Comparison of ENCODE assay signal across 8 cellular contexts in genomic region chr22:36330655-36331305, GRCh38. TPM values are rescaled to one million over a fixed set of nuclear protein-coding genes. Genes with fewer than 3 reads are reported as not detected.
DNase-seq lines count a peak whose midpoint lies in the region; ATAC-seq and TF ChIP-seq lines count a peak whose summit lies in the region.

No MANE protein-coding gene starts in this region.

- DNase-seq in activated CD4-positive, alpha-beta T cell treated with anti-CD3 and anti-CD28 coated beads, Interleukin-2, amount 10 ng/mL, durations not matched to agents 24 days and 14 days = peak; percentile 74
- DNase-seq in activated CD4-positive, alpha-beta T cell treated with anti-CD3 and anti-CD28 coated beads, Interleukin-2, amount 50 U/mL, for 48 hours = no peak
- peak in 1 of 2 donors; percentile 28 for DNase-seq in activated T-cell treated with anti-CD3 and anti-CD28 coated beads, Interleukin-2, amount 50 U/mL, for 72 hours
- DNase-seq in right atrium auricular region (ENCODE audit: low spot score) = peak; percentile 79
- DNase-seq in stimulated activated effector memory CD8-positive, alpha-beta T cell treated with anti-CD3 and anti-CD28 coated beads, Interleukin-12 subunit alpha, Interleukin-12 subunit beta, amount 100 ng/mL, for 72 hours (ENCODE audit: low spot score in 2 of 2) = peak in 1 of 2 donors; percentile 68
- DNase-seq in epidermal melanocyte (ENCODE audit: insufficient read length, low spot score) = no peak
- no peak for DNase-seq in head of caudate nucleus

- H3K4me1 ChIP-seq in right atrium auricular region = peaks cover 0 to 100% of the 10 kb centered on the region in 2 donors

- H3K27ac ChIP-seq in right atrium auricular region = peak overlapping the region; percentile 98 to 99

- no peaks in the 10 kb centered on the region for H3K27me3 Mint-ChIP-seq in activated CD4-positive, alpha-beta T cell treated with anti-CD3 and anti-CD28 coated beads, Interleukin-2, amount 10 ng/mL, durations not matched to agents 24 days and 14 days
- no peaks in the 10 kb centered on the region for H3K27me3 Mint-ChIP-seq in activated T-cell treated with anti-CD3 and anti-CD28 coated beads, Interleukin-2, amount 50 U/mL, for 72 hours (ENCODE audit: low read depth)

- ATAC-seq in activated T-cell treated with anti-CD3 and anti-CD28 coated beads, Interleukin-2, amount 50 U/mL, for 72 hours (replicated peaks in 1 of 2) = no peak
- ATAC-seq in stimulated activated effector memory CD8-positive, alpha-beta T cell treated with anti-CD3 and anti-CD28 coated beads, Interleukin-12 subunit alpha, Interleukin-12 subunit beta, amount 100 ng/mL, for 72 hours = no peak
- no peak for ATAC-seq in GM19035 (IDR thresholded peaks at IDR 0.05; ENCODE audit: unreplicated experiment)

- peak overlapping the region; percentile 99 for H3K27ac Mint-ChIP-seq in activated CD4-positive, alpha-beta T cell treated with anti-CD3 and anti-CD28 coated beads, Interleukin-2, amount 10 ng/mL, durations not matched to agents 24 days and 14 days
- H3K27ac Mint-ChIP-seq in activated T-cell treated with anti-CD3 and anti-CD28 coated beads, Interleukin-2, amount 50 U/mL, for 72 hours = peak overlapping the region; percentile 99
- H3K27ac Mint-ChIP-seq in stimulated activated effector memory CD8-positive, alpha-beta T cell treated with anti-CD3 and anti-CD28 coated beads, Interleukin-12 subunit alpha, Interleukin-12 subunit beta, amount 100 ng/mL, for 72 hours = peak overlapping the region; percentile 98

- intact Hi-C loops in activated CD4-positive, alpha-beta T cell treated with anti-CD3 and anti-CD28 coated beads, Interleukin-2, amount 10 ng/mL, durations not matched to agents 24 days and 14 days (cut with micrococcal nuclease) = loop anchor here (1.0 to 10.0 kb wide), 2 partner anchors 9 to 904 kb away; no protein-coding TSS in a partner anchor
- intact Hi-C loops in head of caudate nucleus (cut with DNase I) = no loop called here

- no peaks in the 10 kb centered on the region for H3K27me3 ChIP-seq in right atrium auricular region

- TF ChIP-seq CTCF in right atrium auricular region (IDR thresholded peaks at IDR 0.05) = no peak

- H3K36me3 Mint-ChIP-seq in activated CD4-positive, alpha-beta T cell treated with anti-CD3 and anti-CD28 coated beads, Interleukin-2, amount 10 ng/mL, durations not matched to agents 24 days and 14 days (ENCODE audit: low read depth) = peaks cover 79% of the 10 kb centered on the region
- peaks cover 24 to 48% of the 10 kb centered on the region in 2 donors for H3K36me3 Mint-ChIP-seq in activated T-cell treated with anti-CD3 and anti-CD28 coated beads, Interleukin-2, amount 50 U/mL, for 72 hours (ENCODE audit: insufficient read depth in 2 of 2)
- peaks cover 100% of the 10 kb centered on the region for H3K36me3 Mint-ChIP-seq in stimulated activated effector memory CD8-positive, alpha-beta T cell treated with anti-CD3 and anti-CD28 coated beads, Interleukin-12 subunit alpha, Interleukin-12 subunit beta, amount 100 ng/mL, for 72 hours

- H3K4me1 Mint-ChIP-seq in activated CD4-positive, alpha-beta T cell treated with anti-CD3 and anti-CD28 coated beads, Interleukin-2, amount 10 ng/mL, durations not matched to agents 24 days and 14 days = peaks cover 87% of the 10 kb centered on the region
- H3K4me1 Mint-ChIP-seq in activated T-cell treated with anti-CD3 and anti-CD28 coated beads, Interleukin-2, amount 50 U/mL, for 72 hours (ENCODE audit: low read depth) = peaks cover 87% of the 10 kb centered on the region
- H3K4me1 Mint-ChIP-seq in stimulated activated effector memory CD8-positive, alpha-beta T cell treated with anti-CD3 and anti-CD28 coated beads, Interleukin-12 subunit alpha, Interleukin-12 subunit beta, amount 100 ng/mL, for 72 hours = peaks cover 90% of the 10 kb centered on the region

- no peaks in the 10 kb centered on the region for H3K9me3 Mint-ChIP-seq in activated CD4-positive, alpha-beta T cell treated with anti-CD3 and anti-CD28 coated beads, Interleukin-2, amount 10 ng/mL, durations not matched to agents 24 days and 14 days
- no peaks in the 10 kb centered on the region for H3K9me3 Mint-ChIP-seq in activated T-cell treated with anti-CD3 and anti-CD28 coated beads, Interleukin-2, amount 50 U/mL, for 72 hours
- H3K9me3 Mint-ChIP-seq in stimulated activated effector memory CD8-positive, alpha-beta T cell treated with anti-CD3 and anti-CD28 coated beads, Interleukin-12 subunit alpha, Interleukin-12 subunit beta, amount 100 ng/mL, for 72 hours = no peaks in the 10 kb centered on the region

- H3K9me3 ChIP-seq in right atrium auricular region = no peaks in the 10 kb centered on the region

- H3K4me3 ChIP-seq in right atrium auricular region = no peak overlapping the region

- peaks cover 70% of the 10 kb centered on the region for H3K36me3 ChIP-seq in right atrium auricular region

- peak overlapping the region; percentile 88 for H3K4me3 Mint-ChIP-seq in activated CD4-positive, alpha-beta T cell treated with anti-CD3 and anti-CD28 coated beads, Interleukin-2, amount 10 ng/mL, durations not matched to agents 24 days and 14 days
- H3K4me3 Mint-ChIP-seq in activated T-cell treated with anti-CD3 and anti-CD28 coated beads, Interleukin-2, amount 50 U/mL, for 72 hours = peak overlapping the region; percentile 91 to 93
- peak overlapping the region; percentile 85 for H3K4me3 Mint-ChIP-seq in stimulated activated effector memory CD8-positive, alpha-beta T cell treated with anti-CD3 and anti-CD28 coated beads, Interleukin-12 subunit alpha, Interleukin-12 subunit beta, amount 100 ng/mL, for 72 hours

RNA-seq across cellular contexts. Expression of gene MYH9, which starts 57.0 kb away (rescaled TPM):
- total RNA-seq in activated CD4-positive, alpha-beta T cell treated with anti-CD3 and anti-CD28 coated beads, Interleukin-2, amount 10 ng/mL, durations not matched to agents 24 days and 14 days = 625 and 633 TPM in 2 replicates
- total RNA-seq in activated T-cell treated with anti-CD3 and anti-CD28 coated beads, Interleukin-2, amount 50 U/mL, for 72 hours = 100 to 1,000 TPM; 529 to 662 TPM
- total RNA-seq in right atrium auricular region = 100 to 1,000 TPM; 125 to 229 TPM

Comparison
In these comparisons a context has a peak if more than half of its experiments do, and no peak if none do; other contexts are left out.
1. DNase-seq: peak in activated CD4-positive, alpha-beta T cell treated with anti-CD3 and anti-CD28 coated beads, Interleukin-2, amount 10 ng/mL, durations not matched to agents 24 days and 14 days (single experiment) and right atrium auricular region (single experiment); none in activated CD4-positive, alpha-beta T cell treated with anti-CD3 and anti-CD28 coated beads, Interleukin-2, amount 50 U/mL, for 48 hours (0 of 2), epidermal melanocyte (single experiment) and head of caudate nucleus (0 of 42).
2. Peak in every context shown above with its lines, with median percentiles within 50 percentile points of each other: H3K27ac Mint-ChIP-seq and H3K4me3 Mint-ChIP-seq.